8 cellular contexts compared by ENCODE assay signal in genomic region chr15:41116116-41116871, GRCh38.
DNase-seq lines count a peak whose midpoint lies in the region; ATAC-seq lines count a peak whose summit lies in the region.

Gene INO80 (minus strand): TSS chr15:41116280. CDS start chr15:41096310, 19,970 bp downstream.

- DNase-seq in AG08396 (ENCODE audit: low spot score) (peak; percentile 94), NCI-H446 treated with DMSO at 0.1 percent for 48 hours (lab: John Stamatoyannopoulos, UW) (peak; percentile 94), cerebellar cortex (ENCODE audit: low spot score) (peak; percentile 99), islet precursor cell (peak; percentile 99)
- DNase-seq in stimulated activated CD4-positive, alpha-beta T cell treated with anti-CD3 and anti-CD28 coated beads, Interleukin-12 subunit alpha, Interleukin-12 subunit beta, amount 100 ng/mL, for 48 hours (ENCODE audit: low read depth in 2 of 3, low spot score in 1 of 3), result peak; percentile 93 to 96 (median 94)

- peak; percentile 72 for ATAC-seq in GM19025 (IDR thresholded peaks at IDR 0.05; ENCODE audit: low read depth, unreplicated experiment)
- peak; percentile 68 for ATAC-seq in HG03342 (IDR thresholded peaks at IDR 0.05; ENCODE audit: unreplicated experiment)
- ATAC-seq in activated CD4-positive, CD25-positive, alpha-beta regulatory T cell treated with anti-CD3 and anti-CD28 coated beads, Interleukin-2, amount 50 U/mL, for 24 hours, result peak; percentile 68 to 76

Comparison
In these comparisons a context has a peak if more than half of its experiments do, and no peak if none do; other contexts are left out.
1. Peak in every context shown above with its lines: DNase-seq and ATAC-seq.